ENCODE assay signal across 2 cellular contexts in genomic region chr14:69065934-69066333, GRCh38.
A peak's percentile ranks its signal among the peaks of the same experiment; 100 is the strongest.
TF ChIP-seq lines count a peak whose summit lies in the region.

No MANE protein-coding gene starts in this region.

TF ChIP-seq in A549, 52 proteins besides CTCF, POLR2A, EP300 and RAD21:
- TF ChIP-seq MAFK (IDR thresholded peaks at IDR 0.05; ENCODE audit: partially characterized antibody) = peak; percentile 87
TF ChIP-seq in A549: peak in this region for 1; not testable (repeated sequence) for 51.

TF ChIP-seq in HepG2, 621 proteins besides CTCF, POLR2A, EP300 and RAD21:
- TF ChIP-seq MAFK (conservative IDR thresholded peaks at IDR 0.05 in 1 of 2, IDR thresholded peaks at IDR 0.05 in 1 of 2; ENCODE audit: low read length in 2 of 2) = peak; percentile 63 to 83
- peak; percentile 50; the same call in 1 of the 2 replicates for TF ChIP-seq MAFF (IDR thresholded peaks at IDR 0.05; ENCODE audit: low read depth, low read length)
